Comparison of ENCODE assay signal across 12 cellular contexts in the genomic region with DNA sequence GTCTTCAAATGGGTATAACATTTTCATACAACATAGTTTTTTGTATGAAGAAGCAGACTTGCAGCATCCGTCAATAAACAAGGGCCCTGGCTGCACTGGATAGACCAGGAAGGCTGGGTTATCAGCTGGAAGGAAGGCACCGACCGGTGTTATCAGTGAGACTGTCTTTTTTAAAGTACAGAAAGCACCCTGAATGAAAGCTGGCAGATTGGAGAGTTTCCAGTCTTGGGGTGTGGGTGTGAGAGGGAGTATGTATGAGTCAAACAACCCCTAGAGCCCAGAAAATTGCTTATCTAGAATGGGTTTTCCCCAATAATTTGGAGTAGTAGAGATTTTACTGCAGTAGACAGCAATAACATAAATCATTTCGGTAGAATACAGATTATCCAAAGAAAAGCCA. TPM values are rescaled to one million over a fixed set of nuclear protein-coding genes. Genes with fewer than 3 reads are reported as not detected.
DNase-seq lines count a peak whose midpoint lies in the region; ATAC-seq and TF ChIP-seq lines count a peak whose summit lies in the region.
"Had no signal": no experiment of that assay in that cellular context is flagged by ENCODE, and none has a peak within 500 bp of the region (broad histone marks: within the 10 kb centered on the region; RNA-seq: fewer than 3 reads in every experiment).

No MANE protein-coding gene starts in this region.

- CTCF ChIA-PET in activated CD4-positive, alpha-beta T cell treated with anti-CD3 and anti-CD28 coated beads, Interleukin-2, amount 10 ng/mL, durations not matched to agents 7 days and 5 days (lab: Charles Lee), result interaction anchor here (0.8 to 2.2 kb wide), 5 partner anchors 8 to 124 kb away, joined by 3 to 18 read pairs (median 7); no protein-coding TSS in a partner anchor

- peaks cover 3% of the 10 kb centered on the region for H3K9me3 Mint-ChIP-seq in activated CD4-positive, alpha-beta T cell treated with anti-CD3 and anti-CD28 coated beads, Interleukin-2, amount 10 ng/mL, durations not matched to agents 7 days and 5 days
- no peaks in the 10 kb centered on the region for H3K9me3 Mint-ChIP-seq in effector memory CD8-positive, alpha-beta T cell
- H3K9me3 Mint-ChIP-seq: GM23338 had no signal

- H3K27ac ChIP-seq in cardiac muscle cell (peak overlapping the region; percentile 20), heart right ventricle (peak overlapping the region in 4 of 10 donors; percentile 30 to 88 (median 83))
- H3K27ac ChIP-seq: body of pancreas had no signal

- intact Hi-C loops in heart right ventricle (cut with DNase I), result no loop called here

- H3K27ac Mint-ChIP-seq in activated CD4-positive, alpha-beta T cell treated with anti-CD3 and anti-CD28 coated beads, Interleukin-2, amount 10 ng/mL, durations not matched to agents 7 days and 5 days, result peak overlapping the region; percentile 59
- H3K27ac Mint-ChIP-seq in effector memory CD8-positive, alpha-beta T cell, result peak overlapping the region; percentile 44 to 67
- H3K27ac Mint-ChIP-seq: GM23338 had no signal

- no peak for TF ChIP-seq CTCF in cardiac muscle cell (IDR thresholded peaks at IDR 0.05; ENCODE audit: low read depth, low read length)
- TF ChIP-seq CTCF in heart right ventricle (IDR thresholded peaks at IDR 0.05), result no peak

- H3K27me3 ChIP-seq in cardiac muscle cell (no peaks in the 10 kb centered on the region), heart right ventricle (no peaks in the 10 kb centered on the region)
- H3K27me3 ChIP-seq: body of pancreas had no signal

- H3K36me3 ChIP-seq in cardiac muscle cell (no peaks in the 10 kb centered on the region), heart right ventricle (peaks cover 0 to 40% (median 0%) of the 10 kb centered on the region in 9 donors)

- H3K4me1 ChIP-seq in cardiac muscle cell (ENCODE audit: low read depth) (peaks cover 16% of the 10 kb centered on the region), heart right ventricle (peaks cover 10 to 37% (median 25%) of the 10 kb centered on the region in 9 donors)
- H3K4me1 ChIP-seq: body of pancreas had no signal

- H3K9me3 ChIP-seq in cardiac muscle cell (ENCODE audit: low read depth), result no peaks in the 10 kb centered on the region
- no peaks in the 10 kb centered on the region for H3K9me3 ChIP-seq in heart right ventricle
- H3K9me3 ChIP-seq: body of pancreas had no signal

- H3K4me3 ChIP-seq in cardiac muscle cell (no peak overlapping the region), heart right ventricle (no peak overlapping the region)
- H3K4me3 ChIP-seq: body of pancreas, GM23338 had no signal

- peaks cover 52% of the 10 kb centered on the region for H3K4me1 Mint-ChIP-seq in activated CD4-positive, alpha-beta T cell treated with anti-CD3 and anti-CD28 coated beads, Interleukin-2, amount 10 ng/mL, durations not matched to agents 7 days and 5 days
- peaks cover 22 to 31% of the 10 kb centered on the region in 2 donors for H3K4me1 Mint-ChIP-seq in effector memory CD8-positive, alpha-beta T cell (ENCODE audit: low read depth in 2 of 2)
- H3K4me1 Mint-ChIP-seq: GM23338 had no signal

- H3K4me3 Mint-ChIP-seq in activated CD4-positive, alpha-beta T cell treated with anti-CD3 and anti-CD28 coated beads, Interleukin-2, amount 10 ng/mL, durations not matched to agents 7 days and 5 days, result no peak overlapping the region
- peak overlapping the region; percentile 2 to 37 for H3K4me3 Mint-ChIP-seq in effector memory CD8-positive, alpha-beta T cell
- H3K4me3 Mint-ChIP-seq: GM23338 had no signal

- WGBS in heart right ventricle, 2 donors, result 37 to 47% methylated on average over 4 of the region's 4 CpGs

- DNase-seq in cardiac muscle cell (ENCODE audit: low read depth in 1 of 2, low spot score in 1 of 2) (peak in 1 of 2 donors; percentile 28), heart right ventricle (no peak), NCI-H2227 (lab: John Stamatoyannopoulos, UW; ENCODE audit: unreplicated experiment) (no peak), DMS114 treated with DMSO at 0.1 percent for 48 hours (lab: John Stamatoyannopoulos, UW; ENCODE audit: unreplicated experiment) (no peak)
- no peak for DNase-seq in activated CD4-positive, alpha-beta T cell treated with anti-CD3 and anti-CD28 coated beads, Interleukin-2, amount 10 ng/mL, durations not matched to agents 7 days and 5 days
- DNase-seq in effector memory CD8-positive, alpha-beta T cell, result no peak
- peak; percentile 27 for DNase-seq in stimulated activated naive CD8-positive, alpha-beta T cell treated with anti-CD3 and anti-CD28 coated beads, Interleukin-15, Interleukin-2, amounts not matched to agents 100 U/mL and 50 U/mL, for 24 hours
- DNase-seq: body of pancreas, Kasumi-1, NCI-H2171 had no signal

- peaks cover 3% of the 10 kb centered on the region for H3K36me3 Mint-ChIP-seq in activated CD4-positive, alpha-beta T cell treated with anti-CD3 and anti-CD28 coated beads, Interleukin-2, amount 10 ng/mL, durations not matched to agents 7 days and 5 days (ENCODE audit: low read depth)
- H3K36me3 Mint-ChIP-seq in effector memory CD8-positive, alpha-beta T cell (ENCODE audit: insufficient read depth), result no peaks in the 10 kb centered on the region

- H3K27me3 Mint-ChIP-seq in activated CD4-positive, alpha-beta T cell treated with anti-CD3 and anti-CD28 coated beads, Interleukin-2, amount 10 ng/mL, durations not matched to agents 7 days and 5 days, result no peaks in the 10 kb centered on the region
- H3K27me3 Mint-ChIP-seq in effector memory CD8-positive, alpha-beta T cell, result no peaks in the 10 kb centered on the region

- POLR2A ChIA-PET in activated CD4-positive, alpha-beta T cell treated with anti-CD3 and anti-CD28 coated beads, Interleukin-2, amount 10 ng/mL, durations not matched to agents 7 days and 5 days (lab: Charles Lee), result no interaction called here

- ATAC-seq in heart right ventricle, result no peak
- ATAC-seq in effector memory CD8-positive, alpha-beta T cell (replicated peaks), result no peak
- peak; percentile 64 for ATAC-seq in stimulated activated naive CD8-positive, alpha-beta T cell treated with anti-CD3 and anti-CD28 coated beads, Interleukin-15, Interleukin-2, amounts not matched to agents 100 U/mL and 50 U/mL, for 24 hours
- ATAC-seq in GM19452 (IDR thresholded peaks at IDR 0.05; ENCODE audit: unreplicated experiment), result no peak
- ATAC-seq: body of pancreas, GM23338 had no signal

RNA-seq across cellular contexts. Expression of gene TXLNB, which starts 42.4 kb away (rescaled TPM):
- 8.6 and 17.5 TPM in 2 replicates for total RNA-seq in cardiac muscle cell
- 5.9 and 6.2 TPM in 2 replicates for polyA plus RNA-seq in cardiac muscle cell
- total RNA-seq in heart right ventricle, result 100 to 1,000 TPM in 9 of 10 donors, 10 to 100 TPM in 1; 93.3 to 156 (median 140) TPM
- polyA plus RNA-seq in heart right ventricle, result 10 to 100 TPM in 1 of 2 donors, 1 to 10 TPM in 1; 6.2 to 35.0 TPM
- total RNA-seq in activated CD4-positive, alpha-beta T cell treated with anti-CD3 and anti-CD28 coated beads, Interleukin-2, amount 10 ng/mL, durations not matched to agents 7 days and 5 days, result under 1 TPM; 0.35 TPM
- total RNA-seq: body of pancreas had no signal
